Comparison of ENCODE assay signal across 21 cellular contexts in genomic region chr21:31945576-31945975, GRCh38.
A peak's percentile ranks its signal among the peaks of the same experiment; 100 is the strongest.
DNase-seq lines count a peak whose midpoint lies in the region; FAIRE-seq and TF ChIP-seq lines count a peak whose summit lies in the region.
"Had no signal": no experiment of that assay in that cellular context is flagged by ENCODE, and none has a peak within 500 bp of the region (broad histone marks: within the 10 kb centered on the region; RNA-seq: fewer than 3 reads in every experiment).

No MANE protein-coding gene starts in this region.

- H3K9me3 ChIP-seq in astrocyte (ENCODE audit: insufficient read depth, low read depth, low read length) (no peaks in the 10 kb centered on the region), hepatocyte (ENCODE audit: low read depth) (no peaks in the 10 kb centered on the region)

- H3K36me3 Mint-ChIP-seq in astrocyte (ENCODE audit: low read depth, unreplicated experiment) = no peaks in the 10 kb centered on the region
- H3K36me3 Mint-ChIP-seq: activated naive CD8-positive, alpha-beta T cell; naive B cell had no signal

- H4K20me1 ChIP-seq in astrocyte (ENCODE audit: insufficient read depth, low read length) = no peaks in the 10 kb centered on the region
- no peaks in the 10 kb centered on the region for H4K20me1 ChIP-seq in hepatocyte (ENCODE audit: insufficient read depth, poor library complexity, severe bottlenecking)

- no peak overlapping the region for H3K4me3 Mint-ChIP-seq in astrocyte (ENCODE audit: unreplicated experiment)
- H3K4me3 Mint-ChIP-seq: activated B cell treated with CpG ODN at 0.5 μM for 24 hours; activated naive CD8-positive, alpha-beta T cell; naive B cell; T-helper 1 cell treated with Interleukin-12 subunit alpha and Interleukin-12 subunit beta and Interleukin-4 antibody, amounts not matched to agents 30 μg/mL and 1 μg/mL, for 36 hours had no signal

- WGBS in hepatocyte (ENCODE audit: low lambda C conversion rate, missing lambda C conversion rate) = 20% methylated on average over 4 of the region's 4 CpGs

- TF ChIP-seq CTCF in astrocyte (IDR thresholded peaks at IDR 0.05; ENCODE audit: insufficient read depth, low read depth, low read length) = no peak
- no peak for TF ChIP-seq CTCF in hepatocyte (IDR thresholded peaks at IDR 0.05; ENCODE audit: poor library complexity)

- H3K36me3 ChIP-seq in astrocyte (ENCODE audit: insufficient read depth, low read length) (no peaks in the 10 kb centered on the region), hepatocyte (replicated peaks; ENCODE audit: insufficient read depth, low read depth) (no peaks in the 10 kb centered on the region)

- no peaks in the 10 kb centered on the region for H3K27me3 ChIP-seq in astrocyte (ENCODE audit: insufficient read depth, low read length)
- no peaks in the 10 kb centered on the region for H3K27me3 ChIP-seq in hepatocyte

- peak overlapping the region; percentile 1 for H3K27ac Mint-ChIP-seq in astrocyte (ENCODE audit: unreplicated experiment)
- H3K27ac Mint-ChIP-seq: activated B cell treated with CpG ODN at 0.5 μM for 24 hours; activated naive CD8-positive, alpha-beta T cell; T-helper 1 cell treated with Interleukin-12 subunit alpha and Interleukin-12 subunit beta and Interleukin-4 antibody, amounts not matched to agents 30 μg/mL and 1 μg/mL, for 36 hours had no signal

- peak overlapping the region; percentile 30 for H3K4me2 ChIP-seq in astrocyte (ENCODE audit: low read length)
- H3K4me2 ChIP-seq in hepatocyte = peak overlapping the region; percentile 48

- H3K79me2 ChIP-seq in astrocyte (ENCODE audit: insufficient read depth, low read length) (no peaks in the 10 kb centered on the region), hepatocyte (peaks cover 5% of the 10 kb centered on the region)

- peak; percentile 43 for FAIRE-seq in astrocyte (lab: Jason Lieb, UNC)
- FAIRE-seq: bronchial epithelial cell had no signal

- H3K4me1 Mint-ChIP-seq in astrocyte (ENCODE audit: low read depth, unreplicated experiment) = peaks cover 11% of the 10 kb centered on the region
- H3K4me1 Mint-ChIP-seq: activated B cell treated with CpG ODN at 0.5 μM for 24 hours had no signal

- no peaks in the 10 kb centered on the region for H3K9me3 Mint-ChIP-seq in astrocyte (ENCODE audit: unreplicated experiment)
- H3K9me3 Mint-ChIP-seq: activated B cell treated with CpG ODN at 0.5 μM for 24 hours; T-helper 1 cell treated with Interleukin-12 subunit alpha and Interleukin-12 subunit beta and Interleukin-4 antibody, amounts not matched to agents 30 μg/mL and 1 μg/mL, for 36 hours had no signal

- H3K4me3 ChIP-seq in astrocyte (ENCODE audit: insufficient read depth, low read depth, low read length) (no peak overlapping the region), hepatocyte (no peak overlapping the region)

- no peak overlapping the region for H3K9ac ChIP-seq in astrocyte (ENCODE audit: low read length)

- H3K9me2 ChIP-seq in hepatocyte (replicated peaks; ENCODE audit: insufficient read depth) = no peaks in the 10 kb centered on the region

- H3K4me1 ChIP-seq in astrocyte (ENCODE audit: insufficient read depth, low read length) = peaks cover 3% of the 10 kb centered on the region
- peaks cover 29% of the 10 kb centered on the region for H3K4me1 ChIP-seq in hepatocyte (ENCODE audit: insufficient read depth)

- H3K27ac ChIP-seq in astrocyte (ENCODE audit: low read depth, low read length) = no peak overlapping the region
- H3K27ac ChIP-seq in hepatocyte = peak overlapping the region; percentile 84
- H3K27ac ChIP-seq: HL-60 had no signal

- peak; percentile 80 for DNase-seq in GM04503 (ENCODE audit: low read depth)
- peak; percentile 55 for DNase-seq in astrocyte (ENCODE audit: low read depth)
- peak; percentile 73 for DNase-seq in hepatocyte (ENCODE audit: low spot score)
- DNase-seq in stromal cell of bone marrow (ENCODE audit: low read depth) = peak; percentile 13
- DNase-seq in SIG-M5 treated with dmso at 0.1 percent for 504 hours (lab: John Stamatoyannopoulos, UW; ENCODE audit: unreplicated experiment) = no peak
- no peak for DNase-seq in SK-N-DZ (ENCODE audit: low spot score)
- DNase-seq in NCI-H1417 treated with DMSO at 0.1 percent for 48 hours (lab: John Stamatoyannopoulos, UW) = no peak
- DNase-seq in activated CD4-positive, CD25-positive, alpha-beta regulatory T cell (lab: John Stamatoyannopoulos, UW) = no peak
- DNase-seq: activated B cell treated with CpG ODN at 0.5 μM for 24 hours; activated T-cell treated with anti-CD3 and anti-CD28 coated beads, Interleukin-2, amount 50 U/mL, for 48 hours; C1 segment of cervical spinal cord; H7; naive B cell; NCI-H2029; NCI-H446 treated with DMSO at 0.1 percent for 48 hours; posterior cingulate gyrus; stimulated activated CD4-positive, alpha-beta T cell treated with anti-CD3 and anti-CD28 coated beads, Interleukin-4, amount 100 ng/mL, for 4 hours had no signal

- peaks cover 8% of the 10 kb centered on the region for H3K27me3 Mint-ChIP-seq in astrocyte (ENCODE audit: low read depth, unreplicated experiment)

- H2AFZ ChIP-seq in astrocyte (ENCODE audit: low read depth, low read length) (no peak overlapping the region), hepatocyte (no peak overlapping the region)

Comparison
In these comparisons a context has a peak if more than half of its experiments do, and no peak if none do; other contexts are left out.
1. DNase-seq: peak in GM04503 (single experiment), astrocyte (single experiment), hepatocyte (single experiment) and stromal cell of bone marrow (single experiment); none in SIG-M5 treated with dmso at 0.1 percent for 504 hours (single experiment), SK-N-DZ (single experiment), NCI-H1417 treated with DMSO at 0.1 percent for 48 hours (single experiment) and activated CD4-positive, CD25-positive, alpha-beta regulatory T cell (0 of 4).